Comparison of ENCODE assay signal across 8 cellular contexts in genomic region chr14:69693823-69694729, GRCh38.
DNase-seq lines count a peak whose midpoint lies in the region; ATAC-seq and TF ChIP-seq lines count a peak whose summit lies in the region.

No MANE protein-coding gene starts in this region.

- 49 to 60% methylated on average over 4 of the region's 4 CpGs for WGBS in esophagus, 2 donors

- H3K27me3 ChIP-seq in esophagus (ENCODE audit: control insufficient read depth in 1 of 2, insufficient read depth in 2 of 2, low read length in 2 of 2) (no peaks in the 10 kb centered on the region), gastrocnemius medialis (no peaks in the 10 kb centered on the region)

- H3K4me3 ChIP-seq in esophagus (ENCODE audit: low read depth in 1 of 2, low read length in 2 of 2) (no peak overlapping the region), gastrocnemius medialis (no peak overlapping the region)

- H3K4me1 ChIP-seq in esophagus (ENCODE audit: control insufficient read depth in 2 of 2, insufficient read depth in 2 of 2, low read length in 1 of 2) = peaks cover 18 to 19% of the 10 kb centered on the region in 2 donors
- peaks cover 55 to 63% of the 10 kb centered on the region in 2 donors for H3K4me1 ChIP-seq in gastrocnemius medialis

- intact Hi-C loops in gastrocnemius medialis (cut with DNase I; ENCODE audit: low total_unique reads) = no loop called here

- in situ Hi-C loops in gastrocnemius medialis (cut with MboI; ENCODE audit: low sequenced_read_pairs in 4 of 4) = no loop called here

- peak; percentile 25 for DNase-seq in DMS153 (lab: John Stamatoyannopoulos, UW)
- no peak for DNase-seq in DMS153 treated with DMSO at 0.1 percent for 48 hours (lab: John Stamatoyannopoulos, UW; ENCODE audit: unreplicated experiment)
- DNase-seq in NCI-H2107 treated with DMSO at 0.1 percent for 48 hours (lab: John Stamatoyannopoulos, UW; ENCODE audit: unreplicated experiment) = peak; percentile 88
- no peak for DNase-seq in gastrocnemius medialis
- DNase-seq in effector CD8-positive, alpha-beta T cell (lab: John Stamatoyannopoulos, UW) = no peak
- DNase-seq in NCI-H1048 (lab: John Stamatoyannopoulos, UW) = no peak

- ATAC-seq in gastrocnemius medialis = peak; percentile 41 to 51
- no peak for ATAC-seq in HG03565 (IDR thresholded peaks at IDR 0.05; ENCODE audit: unreplicated experiment)

- TF ChIP-seq CTCF in gastrocnemius medialis (IDR thresholded peaks at IDR 0.05 in 4 of 5, conservative IDR thresholded peaks at IDR 0.05 in 1 of 5) = no peak

- peak overlapping the region; percentile 87 to 98 for H3K27ac ChIP-seq in esophagus (ENCODE audit: low read depth in 2 of 2, low read length in 1 of 2)
- H3K27ac ChIP-seq in gastrocnemius medialis = peak overlapping the region; percentile 59 to 71 (median 64)

- TF ChIP-seq POLR2A in gastrocnemius medialis (IDR thresholded peaks at IDR 0.05) = no peak

- peaks cover 3 to 7% of the 10 kb centered on the region in 2 donors for H3K36me3 ChIP-seq in esophagus (ENCODE audit: control insufficient read depth in 2 of 2, insufficient read depth in 2 of 2, low read length in 1 of 2)
- no peaks in the 10 kb centered on the region for H3K36me3 ChIP-seq in gastrocnemius medialis

- H3K9me3 ChIP-seq in esophagus (ENCODE audit: control insufficient read depth in 2 of 2, insufficient read depth in 1 of 2, low read depth in 1 of 2, low read length in 1 of 2) (no peaks in the 10 kb centered on the region), gastrocnemius medialis (no peaks in the 10 kb centered on the region)

Comparison
In these comparisons a context has a peak if more than half of its experiments do, and no peak if none do; other contexts are left out.
1. DNase-seq: peak in DMS153 (single experiment) and NCI-H2107 treated with DMSO at 0.1 percent for 48 hours (single experiment); none in DMS153 treated with DMSO at 0.1 percent for 48 hours (single experiment), gastrocnemius medialis (0 of 2), effector CD8-positive, alpha-beta T cell (single experiment) and NCI-H1048 (single experiment).